Comparison of ENCODE assay signal across 12 cellular contexts in the genomic region with DNA sequence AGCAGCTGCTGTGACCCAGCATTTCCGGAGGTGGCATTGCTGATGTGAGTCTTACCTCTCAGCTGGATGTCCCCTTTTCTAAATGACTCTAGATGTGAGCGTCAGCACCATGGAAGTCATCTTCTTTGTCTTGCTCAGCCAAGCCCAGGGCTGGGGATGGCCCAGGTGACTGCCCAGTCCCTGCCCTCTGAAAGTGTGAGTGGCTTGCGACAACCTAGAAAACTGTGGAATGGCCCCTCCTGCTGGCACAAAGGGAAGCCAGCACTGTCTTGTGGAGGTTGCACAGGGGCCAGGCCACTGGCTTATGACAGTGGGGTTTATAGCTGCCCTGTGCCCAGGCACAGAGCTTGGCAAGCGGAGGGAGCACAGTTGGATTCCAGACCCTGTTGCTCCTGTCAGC. TPM values are rescaled to one million over a fixed set of nuclear protein-coding genes. Genes with fewer than 3 reads are reported as not detected.
A peak's percentile ranks its signal among the peaks of the same experiment; 100 is the strongest.
DNase-seq lines count a peak whose midpoint lies in the region; TF ChIP-seq lines count a peak whose summit lies in the region.
"Had no signal": no experiment of that assay in that cellular context is flagged by ENCODE, and none has a peak within 500 bp of the region (broad histone marks: within the 10 kb centered on the region; RNA-seq: fewer than 3 reads in every experiment).

No MANE protein-coding gene starts in this region.

- peak; percentile 37 for TF ChIP-seq CTCF in left ventricle myocardium inferior (IDR thresholded peaks at IDR 0.05; ENCODE audit: borderline replicate concordance)
- TF ChIP-seq CTCF in Loucy (conservative IDR thresholded peaks at IDR 0.05; ENCODE audit: low read length) = peak; percentile 45
- peak; percentile 75 for TF ChIP-seq CTCF in endodermal cell (conservative IDR thresholded peaks at IDR 0.05)
- TF ChIP-seq CTCF in testis (IDR thresholded peaks at IDR 0.05) = peak in 1 of 3 experiments; percentile 9
- TF ChIP-seq CTCF in stomach (IDR thresholded peaks at IDR 0.05) = no peak

- no peak overlapping the region for H3K27ac ChIP-seq in left ventricle myocardium inferior (replicated peaks)
- H3K27ac ChIP-seq in endodermal cell (ENCODE audit: low read depth, low read length) = no peak overlapping the region
- no peak overlapping the region for H3K27ac ChIP-seq in testis
- no peak overlapping the region for H3K27ac ChIP-seq in stomach
- H3K27ac ChIP-seq: thyroid gland had no signal

- H3K36me3 ChIP-seq in left ventricle myocardium inferior (no peaks in the 10 kb centered on the region), Loucy (ENCODE audit: insufficient read depth, low read length) (no peaks in the 10 kb centered on the region), endodermal cell (ENCODE audit: control insufficient read depth, insufficient read depth, low read length) (no peaks in the 10 kb centered on the region), testis (ENCODE audit: low read depth, missing control alignments) (no peaks in the 10 kb centered on the region), stomach (no peaks in the 10 kb centered on the region)
- H3K36me3 ChIP-seq: thyroid gland had no signal

- no peak overlapping the region for H3K9ac ChIP-seq in Loucy (ENCODE audit: low read depth, low read length, poor library complexity, severe bottlenecking)
- no peak overlapping the region for H3K9ac ChIP-seq in endodermal cell (ENCODE audit: extremely low read depth, low read length, poor library complexity, severe bottlenecking)

- H4K20me1 ChIP-seq in Loucy (ENCODE audit: insufficient read depth, low read length, poor library complexity, severe bottlenecking) = no peaks in the 10 kb centered on the region

- H3K4me3 ChIP-seq in left ventricle myocardium inferior (no peak overlapping the region), Loucy (ENCODE audit: low read length, poor library complexity, severe bottlenecking) (no peak overlapping the region), endodermal cell (ENCODE audit: low read length) (no peak overlapping the region), testis (no peak overlapping the region), stomach (no peak overlapping the region)
- H3K4me3 ChIP-seq: thyroid gland had no signal

- H3K36me3 Mint-ChIP-seq in endodermal cell (ENCODE audit: low read depth) = no peaks in the 10 kb centered on the region
- H3K36me3 Mint-ChIP-seq: IgD-negative memory B cell had no signal

- H3K9me2 ChIP-seq in Loucy (replicated peaks; ENCODE audit: low read depth, low read length) = no peaks in the 10 kb centered on the region

- H3K4me1 ChIP-seq in left ventricle myocardium inferior (peaks cover 64% of the 10 kb centered on the region), Loucy (ENCODE audit: insufficient read depth, low read length, poor library complexity, severe bottlenecking) (no peaks in the 10 kb centered on the region), endodermal cell (ENCODE audit: control insufficient read depth, insufficient read depth, low read length) (no peaks in the 10 kb centered on the region), testis (peaks cover 11% of the 10 kb centered on the region), stomach (peaks cover 0 to 14% (median 7%) of the 10 kb centered on the region in 4 donors)
- H3K4me1 ChIP-seq: Caco-2 had no signal

- no peaks in the 10 kb centered on the region for H3K9me3 ChIP-seq in left ventricle myocardium inferior (replicated peaks)
- H3K9me3 ChIP-seq in Loucy (ENCODE audit: insufficient read depth, low read depth, low read length) = no peaks in the 10 kb centered on the region
- H3K9me3 ChIP-seq in endodermal cell (ENCODE audit: control insufficient read depth, low read length) = no peaks in the 10 kb centered on the region
- H3K9me3 ChIP-seq in testis = no peaks in the 10 kb centered on the region
- no peaks in the 10 kb centered on the region for H3K9me3 ChIP-seq in stomach
- H3K9me3 ChIP-seq: Caco-2, thyroid gland had no signal

- H3K27me3 Mint-ChIP-seq in endodermal cell (ENCODE audit: insufficient read depth) = peaks cover 7% of the 10 kb centered on the region

- no peaks in the 10 kb centered on the region for H3K9me3 Mint-ChIP-seq in endodermal cell
- H3K9me3 Mint-ChIP-seq: IgD-negative memory B cell had no signal

- H3K4me3 Mint-ChIP-seq in endodermal cell = no peak overlapping the region
- H3K4me3 Mint-ChIP-seq: IgD-negative memory B cell had no signal

- intact Hi-C loops in left ventricle myocardium inferior (cut with micrococcal nuclease) (no loop called here), cardiac septum (cut with DNase I) (no loop called here), testis (cut with DNase I; ENCODE audit: low total_unique reads) (no loop called here), stomach (cut with DNase I; ENCODE audit: low total_unique reads) (no loop called here)

- no peak for DNase-seq in left ventricle myocardium inferior
- DNase-seq in cardiac septum (ENCODE audit: low spot score) = no peak
- DNase-seq in endodermal cell = peak; percentile 85
- peak; percentile 49 for DNase-seq in testis
- DNase-seq in NCI-H2196 treated with DMSO at 0.1 percent for 48 hours (lab: John Stamatoyannopoulos, UW; ENCODE audit: unreplicated experiment) = no peak
- DNase-seq in stomach = no peak
- DNase-seq in NCI-H1417 (lab: John Stamatoyannopoulos, UW) = no peak
- DNase-seq: Caco-2, NCI-H510A had no signal

- H3K27ac Mint-ChIP-seq in endodermal cell = no peak overlapping the region
- H3K27ac Mint-ChIP-seq: IgD-negative memory B cell had no signal

- TF ChIP-seq EP300 in stomach (IDR thresholded peaks at IDR 0.05) = no peak

- WGBS in endodermal cell (ENCODE audit: insufficient coverage in 1 of 2, insufficient read length in 1 of 2), 2 experiments = 73 to 79% methylated on average over 4 of the region's 4 CpGs
- 78 to 90% methylated on average over 2 to 4 of the region's 4 CpGs for WGBS in testis, 2 donors
- WGBS in stomach, 5 donors = 79 to 91% (median 81%) methylated on average over 4 of the region's 4 CpGs

- H3K4me2 ChIP-seq in Loucy (ENCODE audit: low read depth, low read length, poor library complexity, severe bottlenecking) = no peak overlapping the region

- H2AFZ ChIP-seq in Loucy (ENCODE audit: low read length) = no peak overlapping the region

- TF ChIP-seq POLR2A in testis (IDR thresholded peaks at IDR 0.05) (no peak), stomach (IDR thresholded peaks at IDR 0.05) (no peak)

- H3F3A ChIP-seq in Loucy (ENCODE audit: low read depth) = no peaks in the 10 kb centered on the region

- H3K79me2 ChIP-seq in Loucy (ENCODE audit: insufficient read depth, low read length) = no peaks in the 10 kb centered on the region

- H3K27me3 ChIP-seq in left ventricle myocardium inferior (ENCODE audit: low read depth) = no peaks in the 10 kb centered on the region
- H3K27me3 ChIP-seq in Loucy (ENCODE audit: insufficient read depth, low read length, poor library complexity, severe bottlenecking) = no peaks in the 10 kb centered on the region
- H3K27me3 ChIP-seq in endodermal cell (ENCODE audit: control insufficient read depth, insufficient read depth, low read length, poor library complexity, severe bottlenecking) = peaks cover 3% of the 10 kb centered on the region
- no peaks in the 10 kb centered on the region for H3K27me3 ChIP-seq in testis
- H3K27me3 ChIP-seq in stomach = peaks cover 0 to 17% (median 0%) of the 10 kb centered on the region in 3 donors
- H3K27me3 ChIP-seq: thyroid gland had no signal

- H3K4me1 Mint-ChIP-seq in endodermal cell = peaks cover 7% of the 10 kb centered on the region

RNA-seq across cellular contexts. Expression of a gene that starts 6.2 kb away (rescaled TPM):
- total RNA-seq in left ventricle myocardium inferior = 22.8 TPM
- total RNA-seq in cardiac septum = 12.2 TPM
- total RNA-seq in endodermal cell = 10 to 100 TPM; 15.8 to 29.9 TPM
- polyA plus RNA-seq in endodermal cell (2013, experiment 1 of 2) = 21.7 TPM
- 20.4 TPM for polyA plus RNA-seq in endodermal cell (2013, experiment 2 of 2)
- 10 to 100 TPM; 15.6 to 16.5 TPM for total RNA-seq in testis
- polyA plus RNA-seq in testis (ENCODE audit: insufficient read depth, low read depth, low replicate concordance) = 8.9 TPM
- 10 to 100 TPM in 1 of 5 donors, 1 to 10 TPM in 1, under 1 TPM in 2, not detected in 1; under 0.01 to 12.1 (median 2.4) TPM for total RNA-seq in stomach
- polyA plus RNA-seq in stomach = 1 to 10 TPM in 2 of 3 donors, under 1 TPM in 1; 0.83 to 2.1 (median 1.4) TPM
- total RNA-seq: Caco-2 had no signal
- polyA plus RNA-seq: IgD-negative memory B cell had no signal

Comparison
In these comparisons a context has a peak if more than half of its experiments do, and no peak if none do; other contexts are left out.
1. DNase-seq: peak in endodermal cell (single experiment) and testis (single experiment); none in left ventricle myocardium inferior (single experiment), cardiac septum (single experiment), NCI-H2196 treated with DMSO at 0.1 percent for 48 hours (single experiment), stomach (single experiment) and NCI-H1417 (0 of 3).
2. CTCF ChIP-seq: peak in left ventricle myocardium inferior (single experiment), Loucy (single experiment) and endodermal cell (single experiment); none in stomach (0 of 7).